Comparison of ENCODE assay signal across 8 cellular contexts in genomic region chr6:161038229-161039003, GRCh38. TPM values are rescaled to one million over a fixed set of nuclear protein-coding genes. Genes with fewer than 3 reads are reported as not detected.
DNase-seq lines count a peak whose midpoint lies in the region; ATAC-seq and TF ChIP-seq lines count a peak whose summit lies in the region.

No MANE protein-coding gene starts in this region.

- H3K4me1 Mint-ChIP-seq in type B pancreatic cell (ENCODE audit: unreplicated experiment), result peaks cover 4% of the 10 kb centered on the region
- H3K4me1 Mint-ChIP-seq in activated CD4-positive, alpha-beta memory T cell treated with anti-CD3 and anti-CD28 coated beads, Interleukin-2, amount 10 ng/mL, durations not matched to agents 7 days and 5 days, result peaks cover 16% of the 10 kb centered on the region

- TF ChIP-seq CTCF in type B pancreatic cell (conservative IDR thresholded peaks at IDR 0.05), result no peak

- CTCF ChIA-PET in activated CD4-positive, alpha-beta memory T cell treated with anti-CD3 and anti-CD28 coated beads, Interleukin-2, amount 10 ng/mL, durations not matched to agents 7 days and 5 days (lab: Charles Lee), result no interaction called here

- no peaks in the 10 kb centered on the region for H3K9me3 Mint-ChIP-seq in type B pancreatic cell
- no peaks in the 10 kb centered on the region for H3K9me3 Mint-ChIP-seq in activated CD4-positive, alpha-beta memory T cell treated with anti-CD3 and anti-CD28 coated beads, Interleukin-2, amount 10 ng/mL, durations not matched to agents 7 days and 5 days

- no peaks in the 10 kb centered on the region for H3K27me3 Mint-ChIP-seq in type B pancreatic cell
- no peaks in the 10 kb centered on the region for H3K27me3 Mint-ChIP-seq in activated CD4-positive, alpha-beta memory T cell treated with anti-CD3 and anti-CD28 coated beads, Interleukin-2, amount 10 ng/mL, durations not matched to agents 7 days and 5 days

- H3K36me3 Mint-ChIP-seq in type B pancreatic cell, result peaks cover 13% of the 10 kb centered on the region
- H3K36me3 Mint-ChIP-seq in activated CD4-positive, alpha-beta memory T cell treated with anti-CD3 and anti-CD28 coated beads, Interleukin-2, amount 10 ng/mL, durations not matched to agents 7 days and 5 days (ENCODE audit: low read depth), result peaks cover 34% of the 10 kb centered on the region

- ATAC-seq in GM21528 (IDR thresholded peaks at IDR 0.05; ENCODE audit: low FRiP score, unreplicated experiment) (peak; percentile 94), HG03575 (IDR thresholded peaks at IDR 0.05; ENCODE audit: extremely low read depth, insufficient number of reproducible peaks, low FRiP score, unreplicated experiment) (peak; percentile 89)

- H3K27ac Mint-ChIP-seq in type B pancreatic cell, result no peak overlapping the region
- H3K27ac Mint-ChIP-seq in activated CD4-positive, alpha-beta memory T cell treated with anti-CD3 and anti-CD28 coated beads, Interleukin-2, amount 10 ng/mL, durations not matched to agents 7 days and 5 days, result no peak overlapping the region

- DNase-seq in EL (peak; percentile 93), epidermal melanocyte (ENCODE audit: insufficient read length, low spot score) (peak; percentile 27), retina (peak; percentile 4), type B pancreatic cell (ENCODE audit: extremely low spot score, unreplicated experiment) (no peak), NCI-H1694 (lab: John Stamatoyannopoulos, UW) (no peak)
- no peak for DNase-seq in activated CD4-positive, alpha-beta memory T cell treated with anti-CD3 and anti-CD28 coated beads, Interleukin-2, amount 10 ng/mL, durations not matched to agents 7 days and 5 days

- no peak overlapping the region for H3K4me3 Mint-ChIP-seq in type B pancreatic cell
- H3K4me3 Mint-ChIP-seq in activated CD4-positive, alpha-beta memory T cell treated with anti-CD3 and anti-CD28 coated beads, Interleukin-2, amount 10 ng/mL, durations not matched to agents 7 days and 5 days, result no peak overlapping the region

- POLR2A ChIA-PET in activated CD4-positive, alpha-beta memory T cell treated with anti-CD3 and anti-CD28 coated beads, Interleukin-2, amount 10 ng/mL, durations not matched to agents 7 days and 5 days (lab: Charles Lee), result no interaction called here

RNA-seq across cellular contexts. Expression of gene MAP3K4, which starts 46.8 kb away (rescaled TPM):
- 39.1 and 51.6 TPM in 2 replicates for total RNA-seq in type B pancreatic cell (ENCODE audit: low replicate concordance)
- 10 to 100 TPM; 40.0 to 50.6 TPM for total RNA-seq in activated CD4-positive, alpha-beta memory T cell treated with anti-CD3 and anti-CD28 coated beads, Interleukin-2, amount 10 ng/mL, durations not matched to agents 7 days and 5 days

Comparison
In these comparisons a context has a peak if more than half of its experiments do, and no peak if none do; other contexts are left out.
1. DNase-seq: peak in EL (single experiment), epidermal melanocyte (single experiment) and retina (single experiment); none in type B pancreatic cell (single experiment), activated CD4-positive, alpha-beta memory T cell treated with anti-CD3 and anti-CD28 coated beads, Interleukin-2, amount 10 ng/mL, durations not matched to agents 7 days and 5 days (single experiment) and NCI-H1694 (single experiment).